8 cellular contexts compared by ENCODE assay signal in the genomic region with DNA sequence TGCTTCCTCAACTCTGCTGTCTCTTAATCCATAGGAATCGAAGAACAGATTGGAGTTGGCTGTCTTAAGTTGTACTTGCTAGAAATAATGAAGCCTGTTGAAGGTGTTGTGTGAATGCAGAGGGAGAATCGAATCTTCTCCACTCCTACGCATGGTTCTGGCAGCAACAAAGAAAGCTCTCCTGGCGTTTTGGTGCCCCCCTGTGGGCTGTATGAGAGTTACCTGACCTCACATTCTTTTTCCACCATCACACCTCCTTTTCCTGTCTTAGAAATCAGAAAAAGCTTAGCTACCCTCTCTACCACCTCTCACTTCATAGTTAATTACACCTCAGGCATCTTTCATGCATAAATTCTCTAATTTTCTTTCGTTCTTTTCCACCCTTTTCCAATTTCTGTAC. TPM values are rescaled to one million over a fixed set of nuclear protein-coding genes. Genes with fewer than 3 reads are reported as not detected.
DNase-seq lines count a peak whose midpoint lies in the region; ATAC-seq and TF ChIP-seq lines count a peak whose summit lies in the region.

No MANE protein-coding gene starts in this region.

- H3K4me3 ChIP-seq in epithelial cell of esophagus (ENCODE audit: low read length) (no peak overlapping the region), neural cell (ENCODE audit: low read length) (no peak overlapping the region), upper lobe of right lung (no peak overlapping the region)

- no peaks in the 10 kb centered on the region for H3K4me1 ChIP-seq in upper lobe of right lung

- no peak overlapping the region for H3K4me2 ChIP-seq in neural cell (ENCODE audit: low read length)

- H3K27me3 ChIP-seq in neural cell (ENCODE audit: insufficient read depth, low read depth, low read length) (no peaks in the 10 kb centered on the region), upper lobe of right lung (no peaks in the 10 kb centered on the region)

- intact Hi-C loops in Right ventricle myocardium superior (cut with DNase I) (no loop called here), cardiac septum (cut with DNase I) (no loop called here), upper lobe of right lung (cut with DNase I) (no loop called here)

- ATAC-seq in Right ventricle myocardium superior (ENCODE audit: poor library complexity): peak; percentile 65
- ATAC-seq in HG02840 (IDR thresholded peaks at IDR 0.05; ENCODE audit: low FRiP score, unreplicated experiment): peak; percentile 70
- peak; percentile 89 for ATAC-seq in upper lobe of right lung

- peak; percentile 84 for TF ChIP-seq RAD21 in neural cell (conservative IDR thresholded peaks at IDR 0.05)

- H2AFZ ChIP-seq in neural cell (ENCODE audit: low read depth, low read length): no peak overlapping the region

- H3F3A ChIP-seq in neural cell (ENCODE audit: insufficient read depth, low read length, poor library complexity, severe bottlenecking): no peaks in the 10 kb centered on the region

- no peaks in the 10 kb centered on the region for H3K79me2 ChIP-seq in neural cell (replicated peaks; ENCODE audit: insufficient read depth, low read length)

- H3K27ac ChIP-seq in neural cell (ENCODE audit: low read length) (no peak overlapping the region), upper lobe of right lung (no peak overlapping the region)

- H3K9ac ChIP-seq in neural cell (ENCODE audit: low read length): no peak overlapping the region

- H3K36me3 ChIP-seq in neural cell (ENCODE audit: insufficient read depth, low read length) (no peaks in the 10 kb centered on the region), upper lobe of right lung (no peaks in the 10 kb centered on the region)

- TF ChIP-seq EP300 in neural cell (conservative IDR thresholded peaks at IDR 0.05; ENCODE audit: poor library complexity, severe bottlenecking): no peak

- H4K20me1 ChIP-seq in neural cell (ENCODE audit: insufficient read depth): no peaks in the 10 kb centered on the region

- peak; percentile 42 for DNase-seq in Right ventricle myocardium superior
- no peak for DNase-seq in cardiac septum (ENCODE audit: low spot score)
- peak; percentile 38 for DNase-seq in NCI-H460 (ENCODE audit: extremely low read depth, low read depth)
- peak; percentile 71 for DNase-seq in activated CD8-positive, alpha-beta memory T cell treated with anti-CD3 and anti-CD28 coated beads for 24 hours
- peak; percentile 56 for DNase-seq in epithelial cell of esophagus (ENCODE audit: low read depth)
- peak; percentile 55 for DNase-seq in upper lobe of right lung

- TF ChIP-seq CTCF in epithelial cell of esophagus (IDR thresholded peaks at IDR 0.05; ENCODE audit: insufficient read depth, low read depth, low read length, missing control alignments): peak; percentile 62
- TF ChIP-seq CTCF in neural cell (IDR thresholded peaks at IDR 0.05; ENCODE audit: poor library complexity, severe bottlenecking): peak; percentile 78
- peak; percentile 62 for TF ChIP-seq CTCF in upper lobe of right lung (IDR thresholded peaks at IDR 0.05)

- no peaks in the 10 kb centered on the region for H3K9me2 ChIP-seq in neural cell (ENCODE audit: insufficient read depth, low read length)

- H3K9me3 ChIP-seq in neural cell (ENCODE audit: low read length): no peaks in the 10 kb centered on the region
- H3K9me3 ChIP-seq in upper lobe of right lung: no peaks in the 10 kb centered on the region

TF ChIP-seq in neural cell, 6 proteins besides CTCF, POLR2A, EP300 and RAD21:
- TF ChIP-seq POLR2AphosphoS5 (IDR thresholded peaks at IDR 0.05) (no peak), SMC3 (conservative IDR thresholded peaks at IDR 0.05; ENCODE audit: poor library complexity) (peak; percentile 84)

RNA-seq across cellular contexts. Expression of a gene that starts 16.3 kb away (rescaled TPM):
- total RNA-seq in Right ventricle myocardium superior (3.2 TPM), cardiac septum (3.6 TPM), upper lobe of right lung (16.3 TPM)
- total RNA-seq in NCI-H460 (2014; rRNA removed; shearing (Covaris generic)): 0.06 and 0.12 TPM in 2 replicates
- 0.38 and 1.8 TPM in 2 replicates for polyA plus RNA-seq in NCI-H460 (2014; cell fraction: nucleus; rRNA removed)
- polyA plus RNA-seq in neural cell: 1.8 and 4.1 TPM in 2 replicates
- polyA minus RNA-seq in neural cell: 6.6 and 9.0 TPM in 2 replicates
